In genomic region chr2:85939136-85939535, GRCh38 we compare ENCODE assay signal across 32 cellular contexts.
"Had no signal": no experiment of that assay in that cellular context is flagged by ENCODE, and none has a peak within 500 bp of the region (broad histone marks: within the 10 kb centered on the region; RNA-seq: fewer than 3 reads in every experiment).

No MANE protein-coding gene starts in this region.

- H3K9me3 ChIP-seq: adrenal gland, body of pancreas had no signal

- H3K27ac Mint-ChIP-seq: activated CD4-positive, alpha-beta memory T cell treated with anti-CD3 and anti-CD28 coated beads, Interleukin-2, amount 10 ng/mL, durations not matched to agents 7 days and 5 days; activated naive CD8-positive, alpha-beta T cell treated with anti-CD3 and anti-CD28 coated beads, Interleukin-2, amount 10 ng/mL, durations not matched to agents 7 days and 5 days; activated T-cell treated with anti-CD3 and anti-CD28 coated beads, Interleukin-2, amount 50 U/mL, for 72 hours; activated T-helper 2 cell treated with anti-CD3 and anti-CD28 coated beads, Interferon-gamma antibody, Interleukin-2, Interleukin-4, amounts not matched to agents 10 μg/mL and 5 μg/mL and 100 μg/mL, durations not matched to agents 14 hours and 24 hours and 36 hours; T-cell had no signal

- H3K4me3 ChIP-seq: adrenal gland, body of pancreas, PC-9 had no signal

- H3K27me3 ChIP-seq: adrenal gland, body of pancreas had no signal

- FAIRE-seq: bronchial epithelial cell had no signal

- DNase-seq: activated CD4-positive, alpha-beta memory T cell treated with anti-CD3 and anti-CD28 coated beads, Interleukin-2, amount 10 ng/mL, durations not matched to agents 7 days and 5 days; activated CD4-positive, alpha-beta T cell treated with anti-CD3 and anti-CD28 coated beads, Interleukin-2, amount 50 U/mL, for 1 hour; activated CD4-positive, CD25-positive, alpha-beta regulatory T cell; activated CD8-positive, alpha-beta memory T cell treated with anti-CD3 and anti-CD28 coated beads, Interleukin-2, amount 50 U/mL, for 4 hours; activated gamma-delta T cell treated with Interleukin-2 at 50 U/mL for 16 hours; activated naive CD4-positive, alpha-beta T cell treated with anti-CD3 and anti-CD28 coated beads, Interleukin-2, amount 50 U/mL, for 16 hours; activated naive CD8-positive, alpha-beta T cell treated with anti-CD3 and anti-CD28 coated beads, Interleukin-2, amount 10 ng/mL, durations not matched to agents 7 days and 5 days; activated T-cell treated with anti-CD3 and anti-CD28 coated beads, Interleukin-2, amount 50 U/mL, for 72 hours; aorta; body of pancreas; central memory CD4-positive, alpha-beta T cell; MM.1S; NCI-H1092 treated with DMSO at 0.1 percent for 48 hours; NCI-H1417 treated with DMSO at 0.1 percent for 48 hours; NCI-H1694; NCI-H2029; NCI-H2107; NCI-H2171 treated with DMSO at 0.1 percent for 48 hours; NCI-H226; NCI-H510A; NCI-H526 treated with DMSO at 0.1 percent for 48 hours; NCI-H82; NK-92 treated with Interleukin-12 subunit alpha and Interleukin-12 subunit beta, amount 100 ng/mL, for 24 hours; PC-9; SHP77 treated with DMSO at 0.1 percent for 48 hours; T-cell; T-helper 2 cell; T1000 had no signal

- H3K4me3 Mint-ChIP-seq: activated CD4-positive, alpha-beta memory T cell treated with anti-CD3 and anti-CD28 coated beads, Interleukin-2, amount 10 ng/mL, durations not matched to agents 7 days and 5 days; activated naive CD8-positive, alpha-beta T cell treated with anti-CD3 and anti-CD28 coated beads, Interleukin-2, amount 10 ng/mL, durations not matched to agents 7 days and 5 days; activated T-cell treated with anti-CD3 and anti-CD28 coated beads, Interleukin-2, amount 50 U/mL, for 72 hours; T-cell had no signal

- H3K27me3 Mint-ChIP-seq: T-cell had no signal

- H3K27ac ChIP-seq: body of pancreas, PC-9, VCaP had no signal

- H3K4me2 ChIP-seq: PC-9 had no signal

- ATAC-seq: activated T-cell treated with anti-CD3 and anti-CD28 coated beads, Interleukin-2, amount 50 U/mL, for 72 hours; body of pancreas; T-cell had no signal

- H3K4me1 ChIP-seq: body of pancreas had no signal

- H3K36me3 ChIP-seq: adrenal gland had no signal

- H2AFZ ChIP-seq: PC-9 had no signal
